12 cellular contexts compared by ENCODE assay signal in genomic region chr2:218046234-218046633, GRCh38. TPM values are rescaled to one million over a fixed set of nuclear protein-coding genes. Genes with fewer than 3 reads are reported as not detected.
DNase-seq lines count a peak whose midpoint lies in the region; ATAC-seq, FAIRE-seq and TF ChIP-seq lines count a peak whose summit lies in the region.
"Had no signal": no experiment of that assay in that cellular context is flagged by ENCODE, and none has a peak within 500 bp of the region (broad histone marks: within the 10 kb centered on the region; RNA-seq: fewer than 3 reads in every experiment).

No MANE protein-coding gene starts in this region.

- DNase-seq in GM12892 (ENCODE audit: insufficient read length) (no peak), amniotic epithelial cell (ENCODE audit: low read depth) (peak; percentile 8), kidney glomerular epithelial cell (lab: John Stamatoyannopoulos, UW) (no peak), amygdala (lab: John Stamatoyannopoulos, UW) (no peak)
- no peak for DNase-seq in activated CD8-positive, alpha-beta memory T cell treated with anti-CD3 and anti-CD28 coated beads for 24 hours
- no peak for DNase-seq in T-helper 2 cell treated with Interferon-gamma antibody and Interleukin-4, amounts not matched to agents 5 μg/mL and 100 μg/mL, for 36 hours (ENCODE audit: low spot score)
- DNase-seq: activated naive CD4-positive, alpha-beta T cell; NCI-H345; ovary; T-helper 9 cell had no signal

- FAIRE-seq in GM12892 (lab: Jason Lieb, UNC) = peak; percentile 87

- TF ChIP-seq POLR2A in GM12892 (IDR thresholded peaks at IDR 0.05; ENCODE audit: low read depth, low read length) = no peak

- peaks cover 7% of the 10 kb centered on the region for H3K36me3 Mint-ChIP-seq in T-helper 2 cell treated with Interferon-gamma antibody and Interleukin-4, amounts not matched to agents 5 μg/mL and 100 μg/mL, for 36 hours (ENCODE audit: low read depth)

- H3K27me3 Mint-ChIP-seq in T-helper 2 cell treated with Interferon-gamma antibody and Interleukin-4, amounts not matched to agents 5 μg/mL and 100 μg/mL, for 36 hours (ENCODE audit: low read depth) = peaks cover 12% of the 10 kb centered on the region

- H3K4me1 Mint-ChIP-seq in T-helper 2 cell treated with Interferon-gamma antibody and Interleukin-4, amounts not matched to agents 5 μg/mL and 100 μg/mL, for 36 hours (ENCODE audit: low read depth) = peaks cover 5% of the 10 kb centered on the region

- ATAC-seq in GM21447 (IDR thresholded peaks at IDR 0.05; ENCODE audit: unreplicated experiment) (peak; percentile 89), HG03342 (IDR thresholded peaks at IDR 0.05; ENCODE audit: unreplicated experiment) (peak; percentile 80)

- H3K27ac Mint-ChIP-seq in T-helper 2 cell treated with Interferon-gamma antibody and Interleukin-4, amounts not matched to agents 5 μg/mL and 100 μg/mL, for 36 hours = no peak overlapping the region

- peaks cover 19% of the 10 kb centered on the region for H3K9me3 Mint-ChIP-seq in T-helper 2 cell treated with Interferon-gamma antibody and Interleukin-4, amounts not matched to agents 5 μg/mL and 100 μg/mL, for 36 hours

- no peak overlapping the region for H3K4me3 Mint-ChIP-seq in T-helper 2 cell treated with Interferon-gamma antibody and Interleukin-4, amounts not matched to agents 5 μg/mL and 100 μg/mL, for 36 hours

RNA-seq across cellular contexts. Expression of gene RUFY4, which starts 22.8 kb away (rescaled TPM):
- 5.0 TPM for polyA plus RNA-seq in GM12892 (2012; ENCODE audit: missing spikeins)

RNA-seq across cellular contexts. Expression of gene TNS1, which starts 43.4 kb away (rescaled TPM):
- 1.6 TPM for polyA plus RNA-seq in GM12892 (2012; ENCODE audit: missing spikeins)
